Comparison of ENCODE assay signal across 8 cellular contexts in the genomic region with DNA sequence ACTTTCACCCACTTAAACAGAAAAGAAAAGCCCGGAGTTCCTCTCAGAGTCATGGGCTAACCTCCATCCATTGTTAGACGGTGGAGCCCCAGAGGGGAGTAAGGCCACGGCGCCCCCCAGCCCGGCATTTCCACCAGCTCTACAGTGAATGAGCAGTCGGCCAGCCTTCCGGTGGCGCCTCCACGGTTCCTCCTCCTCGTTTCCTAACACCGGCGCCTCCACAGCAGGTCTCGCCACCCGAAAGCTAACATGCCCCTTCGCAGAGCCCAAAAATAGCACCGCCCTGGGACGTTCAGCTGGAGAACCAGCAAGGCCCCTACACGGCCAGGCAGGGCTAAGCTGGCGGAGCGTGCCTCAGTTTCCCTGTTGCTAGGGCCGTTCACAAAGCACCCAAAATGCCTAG. TPM values are rescaled to one million over a fixed set of nuclear protein-coding genes. Genes with fewer than 3 reads are reported as not detected.
DNase-seq lines count a peak whose midpoint lies in the region; ATAC-seq, FAIRE-seq and TF ChIP-seq lines count a peak whose summit lies in the region.

No MANE protein-coding gene starts in this region.

- peak; percentile 16 to 59 (median 32) for DNase-seq in CD8-positive, alpha-beta memory T cell
- no peak for DNase-seq in IMR-90
- DNase-seq in activated CD4-positive, alpha-beta T cell treated with anti-CD3 and anti-CD28 coated beads for 4 hours, result peak; percentile 30 to 41
- no peak for DNase-seq in choroid plexus epithelial cell (ENCODE audit: low read depth)
- no peak for DNase-seq in HepG2 (ENCODE audit: low spot score)
- peak; percentile 35 for DNase-seq in stimulated activated CD4-positive, alpha-beta T cell treated with anti-CD3 and anti-CD28 coated beads, Interleukin-4, amount 100 ng/mL, for 24 hours

- peak overlapping the region; percentile 49; the same call in 1 of the 2 replicates for H3K23ac ChIP-seq in IMR-90 (ENCODE audit: low read depth, low read length)

- H3K56ac ChIP-seq in IMR-90 (ENCODE audit: extremely low read depth, insufficient read depth, low read length), result no peak overlapping the region

- H3K4me1 ChIP-seq in CD8-positive, alpha-beta memory T cell (ENCODE audit: insufficient read depth, low read length), result peaks cover 19% of the 10 kb centered on the region
- peaks cover 5% of the 10 kb centered on the region for H3K4me1 ChIP-seq in IMR-90 (ENCODE audit: control insufficient read depth, insufficient read depth, low read length)
- peaks cover 66% of the 10 kb centered on the region for H3K4me1 ChIP-seq in HepG2 (ENCODE audit: insufficient read depth, low read length)

- TF ChIP-seq RAD21 in IMR-90 (IDR thresholded peaks at IDR 0.05; ENCODE audit: low read length) (peak; percentile 11; the same call in 1 of the 2 replicates), HepG2 (CRISPR knock-in tag; IDR thresholded peaks at IDR 0.05) (no peak)

- H3K4ac ChIP-seq in IMR-90 (ENCODE audit: low read depth, low read length), result 0 out of 2 replicates have a peak overlapping the region, but pooled peaks have one; percentile 3

- peak overlapping the region; percentile 44 for H4K91ac ChIP-seq in IMR-90 (ENCODE audit: insufficient read depth, low read depth, low read length)

- H2AK5ac ChIP-seq in IMR-90 (ENCODE audit: low read depth, low read length), result no peak overlapping the region

- H3K14ac ChIP-seq in IMR-90 (replicated peaks; ENCODE audit: low read depth, low read length), result peak overlapping the region; percentile 69; the same call in 1 of the 2 replicates

- in situ Hi-C loops in IMR-90 (cut with MboI; ENCODE audit: low sequenced_read_pairs), result no loop called here
- in situ Hi-C loops in HepG2 (cut with HindIII; ENCODE audit: extremely low pct_ligation_motif_present, low pct_unique_long_range_greater_than_20kb), result loop anchor here (5.0 kb wide), 1 partner anchor 92 kb away; the partner anchor contains the start of gene SMIM36

- H2BK120ac ChIP-seq in IMR-90 (ENCODE audit: low read depth, low read length), result no peak overlapping the region; the same call in 1 of the 2 replicates

- peaks cover 61% of the 10 kb centered on the region for H3K79me2 ChIP-seq in HepG2 (ENCODE audit: insufficient read depth, low read length)

- no peak overlapping the region for H2BK15ac ChIP-seq in IMR-90 (ENCODE audit: low read depth, low read length)

- peaks cover 43 to 53% (median 47%) of the 10 kb centered on the region in 3 donors for H3K4me1 Mint-ChIP-seq in CD8-positive, alpha-beta memory T cell

- peak overlapping the region; percentile 87 to 99 (median 96) for H3K27ac Mint-ChIP-seq in CD8-positive, alpha-beta memory T cell

- H3K18ac ChIP-seq in IMR-90 (ENCODE audit: low read depth, low read length), result peak overlapping the region; percentile 20; the same call in 1 of the 2 replicates

- TF ChIP-seq POLR2A in IMR-90 (IDR thresholded peaks at IDR 0.05; ENCODE audit: low read depth, low read length) (no peak), HepG2 (IDR thresholded peaks at IDR 0.05; ENCODE audit: insufficient read depth in 1 of 2, low read depth in 2 of 2, low read length in 2 of 2) (peak in 1 of 2 experiments; percentile 40; a peak in 3 of 4 replicates)

- H4K8ac ChIP-seq in IMR-90 (ENCODE audit: low read depth in 2 of 2, low read length in 2 of 2), result peak overlapping the region in 1 of 2 experiments; percentile 26; a peak in 2 of 4 replicates

- H2BK20ac ChIP-seq in IMR-90 (ENCODE audit: low read depth, low read length), result no peak overlapping the region

- no peak for FAIRE-seq in HepG2 (lab: Jason Lieb, UNC)

- H3K27ac ChIP-seq in CD8-positive, alpha-beta memory T cell (ENCODE audit: low read depth, low read length), result peak overlapping the region; percentile 68
- peak overlapping the region; percentile 62 for H3K27ac ChIP-seq in IMR-90 (ENCODE audit: insufficient read depth, low read length)
- H3K27ac ChIP-seq in HepG2 (ENCODE audit: extremely low read length, insufficient read depth, low read length), result peak overlapping the region; percentile 87

- H3K4me2 ChIP-seq in IMR-90 (ENCODE audit: low read depth, low read length) (peak overlapping the region; percentile 74), HepG2 (ENCODE audit: low read depth, low read length) (peak overlapping the region; percentile 92)

- peak overlapping the region; percentile 18 for H2AK9ac ChIP-seq in IMR-90 (replicated peaks; ENCODE audit: low read depth, low read length, poor library complexity)

- POLR2A ChIA-PET in CD8-positive, alpha-beta memory T cell (lab: Charles Lee), result no interaction called here
- POLR2A ChIA-PET in IMR-90 (lab: Charles Lee; ENCODE audit: unreplicated experiment) (no interaction called here), HepG2 (lab: Yijun Ruan, JAX) (interaction anchor here (0.8 to 9.0 kb wide), 12 partner anchors 9 to 138 kb away, joined by 4 to 127 read pairs (median 6); partner anchors contain the start of gene SMIM36)

- BruUV-seq in IMR-90 (replicated peaks; lab: Mats Ljungman, UMichigan), result no TSS peak
- BruUV-seq in HepG2 (replicated peaks; lab: Mats Ljungman, UMichigan), result no TSS peak

- H3K79me1 ChIP-seq in IMR-90 (ENCODE audit: low read depth in 1 of 2, low read length in 2 of 2), result peaks cover 29 to 37% of the 10 kb centered on the region in 2 experiments

- H3K9me3 Mint-ChIP-seq in CD8-positive, alpha-beta memory T cell, result no peaks in the 10 kb centered on the region

- H3K27me3 Mint-ChIP-seq in CD8-positive, alpha-beta memory T cell, result peaks cover 6 to 26% of the 10 kb centered on the region in 2 donors

- TF ChIP-seq EP300 in HepG2 (IDR thresholded peaks at IDR 0.05; ENCODE audit: low read depth in 2 of 2, low read length in 2 of 2) (no peak), HepG2 (CRISPR knock-in tag; IDR thresholded peaks at IDR 0.05; ENCODE audit: borderline replicate concordance) (no peak)

- H3K9ac ChIP-seq in IMR-90 (ENCODE audit: low read depth, low read length) (peak overlapping the region; percentile 64), HepG2 (ENCODE audit: insufficient read depth, low read depth, low read length) (peak overlapping the region; percentile 99)

- H3K4me3 Mint-ChIP-seq in CD8-positive, alpha-beta memory T cell, result peak overlapping the region; percentile 83 to 99 (median 91)

- 0% methylated on average over 12 of the region's 21 CpGs; no CpG with 5 or more reads in 1 of the 2 experiments for WGBS in IMR-90 (ENCODE audit: extremely low coverage in 2 of 2, insufficient read length in 1 of 2), 2 experiments
- WGBS in HepG2 (ENCODE audit: low lambda C conversion rate), result 1% methylated on average over 14 of the region's 21 CpGs

- intact Hi-C loops in IMR-90 (cut with micrococcal nuclease) (loop anchor here (1.0 to 10.0 kb wide), 3 partner anchors 32 to 334 kb away; partner anchors contain the start of gene PCTP), HepG2 (cut with micrococcal nuclease; ENCODE audit: unreplicated experiment) (loop anchor here (5.0 kb wide), 1 partner anchor 37 kb away; no protein-coding TSS in a partner anchor)

- no peaks in the 10 kb centered on the region for H3K9me3 ChIP-seq in CD8-positive, alpha-beta memory T cell (ENCODE audit: low read length)
- H3K9me3 ChIP-seq in IMR-90 (ENCODE audit: control insufficient read depth, insufficient read depth, low read length) (no peaks in the 10 kb centered on the region), HepG2 (ENCODE audit: low read length) (no peaks in the 10 kb centered on the region)

- H2BK5ac ChIP-seq in IMR-90 (ENCODE audit: low read depth, low read length, poor library complexity, severe bottlenecking), result no peak overlapping the region

- H4K5ac ChIP-seq in IMR-90 (ENCODE audit: low read depth, low read length), result no peak overlapping the region; the same call in 1 of the 2 replicates

- peak overlapping the region; percentile 80 for H3K4me3 ChIP-seq in CD8-positive, alpha-beta memory T cell (ENCODE audit: low read length)
- peak overlapping the region; percentile 79 for H3K4me3 ChIP-seq in IMR-90 (ENCODE audit: insufficient read depth, low read depth, low read length)
- peak overlapping the region; percentile 90 for H3K4me3 ChIP-seq in choroid plexus epithelial cell (ENCODE audit: low read depth, low read length)
- peak overlapping the region; percentile 96 to 99 (median 98) for H3K4me3 ChIP-seq in HepG2 (replicated peaks in 1 of 3; ENCODE audit: insufficient read depth in 1 of 3, low read depth in 2 of 3, low read length in 3 of 3)

- H3K27me3 ChIP-seq in CD8-positive, alpha-beta memory T cell (ENCODE audit: insufficient read depth, low read length, poor library complexity, severe bottlenecking), result peaks cover 8% of the 10 kb centered on the region
- H3K27me3 ChIP-seq in IMR-90 (ENCODE audit: control insufficient read depth, insufficient read depth, low read length) (peaks cover 2% of the 10 kb centered on the region; the same call in 1 of the 2 replicates), HepG2 (ENCODE audit: control insufficient read depth in 1 of 2, insufficient read depth in 2 of 2, low read length in 2 of 2) (no peaks in the 10 kb centered on the region; a peak in 1 of 5 replicates)

- H2AFZ ChIP-seq in IMR-90 (replicated peaks; ENCODE audit: low read length, poor library complexity) (peak overlapping the region; percentile 96), HepG2 (ENCODE audit: low read length) (no peak overlapping the region)

- TF ChIP-seq CTCF in IMR-90 (conservative IDR thresholded peaks at IDR 0.05; ENCODE audit: low read depth, low read length) (no peak), choroid plexus epithelial cell (conservative IDR thresholded peaks at IDR 0.05; ENCODE audit: low read depth, low read length) (no peak), HepG2 (CRISPR knock-in tag; IDR thresholded peaks at IDR 0.05) (0 out of 2 replicates have a peak, but pooled peaks have one; percentile 21)

- no peaks in the 10 kb centered on the region for H3K36me3 Mint-ChIP-seq in CD8-positive, alpha-beta memory T cell

- peaks cover 3% of the 10 kb centered on the region; the same call in 1 of the 2 replicates for H3K9me1 ChIP-seq in IMR-90 (ENCODE audit: insufficient read depth, low read length)

- ATAC-seq in IMR-90 (ENCODE audit: low read depth), result peak; percentile 2
- peak; percentile 37 for ATAC-seq in HepG2
- ATAC-seq in HG03457 (IDR thresholded peaks at IDR 0.05; ENCODE audit: unreplicated experiment), result no peak
- ATAC-seq in HG02798 (IDR thresholded peaks at IDR 0.05; ENCODE audit: poor library complexity, unreplicated experiment), result no peak

- CTCF ChIA-PET in CD8-positive, alpha-beta memory T cell (lab: Charles Lee), result no interaction called here
- CTCF ChIA-PET in IMR-90 (lab: Yijun Ruan, JAX), result no interaction called here
- CTCF ChIA-PET in HepG2 (lab: Yijun Ruan, JAX; ENCODE audit: low intra/inter-chr PET ratio, low total read pairs), result no interaction called here

- dilution Hi-C loops in IMR-90 (cut with HindIII; ENCODE audit: low sequenced_read_pairs, unreplicated experiment), result no loop called here

- H4K20me1 ChIP-seq in IMR-90 (ENCODE audit: insufficient read depth, low read length) (0 out of 2 replicates have a peak, but pooled peaks cover 3% of the 10 kb centered on the region), HepG2 (ENCODE audit: insufficient read depth, low read length) (no peaks in the 10 kb centered on the region)

- no peaks in the 10 kb centered on the region for H3K36me3 ChIP-seq in CD8-positive, alpha-beta memory T cell (ENCODE audit: insufficient read depth, low read length)
- H3K36me3 ChIP-seq in IMR-90 (ENCODE audit: control insufficient read depth, insufficient read depth, low read length) (no peaks in the 10 kb centered on the region), HepG2 (replicated peaks in 1 of 2; ENCODE audit: control insufficient read depth in 1 of 2, insufficient read depth in 2 of 2, low read length in 2 of 2) (peaks cover 0 to 34% of the 10 kb centered on the region in 2 experiments)

RNA-seq across cellular contexts. Expression of gene MMD, which starts 0.9 kb away (rescaled TPM):
- 10 to 100 TPM; 16.0 to 19.1 TPM for total RNA-seq in CD8-positive, alpha-beta memory T cell
- polyA plus RNA-seq in CD8-positive, alpha-beta memory T cell, result 7.9 TPM
- total RNA-seq in IMR-90 (2012; rRNA removed) (7.0 and 11.9 TPM in 2 replicates), HepG2 (2016; rRNA removed; fragmentation: Illumina TruSeq; extraction: Trizol) (121 and 137 TPM in 2 replicates)
- polyA plus RNA-seq in IMR-90 (2012; rRNA removed) (5.7 and 6.3 TPM in 2 replicates), HepG2 (2011; rRNA removed) (183 and 225 TPM in 2 replicates)
- polyA plus RNA-seq in IMR-90 (2012; cell fraction: cytosol; rRNA removed), result 2.9 and 5.0 TPM in 2 replicates
- polyA plus RNA-seq in IMR-90 (2012; cell fraction: nucleus; rRNA removed; ENCODE audit: low replicate concordance), result 3.4 and 4.4 TPM in 2 replicates
- 99.7 and 114 TPM in 2 replicates for total RNA-seq in HepG2 (2016; cell fraction: cytosol; rRNA removed; fragmentation: Illumina TruSeq; extraction: Trizol; ENCODE audit: low read depth)
- 116 and 133 TPM in 2 replicates for total RNA-seq in HepG2 (2016; cell fraction: insoluble cytoplasmic fraction; rRNA removed; fragmentation: Illumina TruSeq; extraction: Trizol)
- total RNA-seq in HepG2 (2016; cell fraction: membrane; rRNA removed; fragmentation: Illumina TruSeq; extraction: Trizol), result 235 and 252 TPM in 2 replicates
- total RNA-seq in HepG2 (2016; cell fraction: nucleus; rRNA removed; fragmentation: Illumina TruSeq; extraction: Trizol), result 88.1 and 105 TPM in 2 replicates
- 146 and 162 TPM in 2 replicates for polyA plus RNA-seq in HepG2 (2011; cell fraction: cytosol; rRNA removed)
- polyA plus RNA-seq in HepG2 (2011; cell fraction: nucleus; rRNA removed), result 117 and 147 TPM in 2 replicates
- polyA plus RNA-seq in HepG2 (2012), result 189 and 194 TPM in 2 replicates
- polyA plus RNA-seq in HepG2 (2016; cell fraction: cytosol; fragmentation: Illumina TruSeq; extraction: Trizol; ENCODE audit: low read depth), result 146 and 160 TPM in 2 replicates
- 156 and 164 TPM in 2 replicates for polyA plus RNA-seq in HepG2 (2016; cell fraction: insoluble cytoplasmic fraction; fragmentation: Illumina TruSeq; extraction: Trizol; ENCODE audit: low read depth)
- 231 and 245 TPM in 2 replicates for polyA plus RNA-seq in HepG2 (2016; cell fraction: membrane; fragmentation: Illumina TruSeq; extraction: Trizol; ENCODE audit: low read depth)
- polyA plus RNA-seq in HepG2 (2016; cell fraction: nucleus; fragmentation: Illumina TruSeq; extraction: Trizol; ENCODE audit: insufficient read depth, low read depth), result 151 and 156 TPM in 2 replicates
- 4.3 and 244 TPM in 2 replicates for polyA minus RNA-seq in HepG2 (2011; rRNA and poly(A)+ RNA removed; ENCODE audit: low replicate concordance)
- 111 and 112 TPM in 2 replicates for polyA minus RNA-seq in HepG2 (2011; cell fraction: cytosol; rRNA and poly(A)+ RNA removed)
- polyA minus RNA-seq in HepG2 (2011; cell fraction: nucleus; rRNA and poly(A)+ RNA removed), result 154 and 170 TPM in 2 replicates

Comparison
In these comparisons a context has a peak if more than half of its experiments do, and no peak if none do; other contexts are left out.
1. DNase-seq: peak in CD8-positive, alpha-beta memory T cell (5 of 5), activated CD4-positive, alpha-beta T cell treated with anti-CD3 and anti-CD28 coated beads for 4 hours (2 of 2) and stimulated activated CD4-positive, alpha-beta T cell treated with anti-CD3 and anti-CD28 coated beads, Interleukin-4, amount 100 ng/mL, for 24 hours (single experiment); none in IMR-90 (single experiment), choroid plexus epithelial cell (single experiment) and HepG2 (single experiment).
2. ATAC-seq: peak in IMR-90 (single experiment) and HepG2 (single experiment); none in HG03457 (single experiment) and HG02798 (single experiment).
3. Peak in every context shown above with its lines, with median percentiles within 50 percentile points of each other: H3K27ac ChIP-seq and H3K4me3 ChIP-seq.